In the genomic region with DNA sequence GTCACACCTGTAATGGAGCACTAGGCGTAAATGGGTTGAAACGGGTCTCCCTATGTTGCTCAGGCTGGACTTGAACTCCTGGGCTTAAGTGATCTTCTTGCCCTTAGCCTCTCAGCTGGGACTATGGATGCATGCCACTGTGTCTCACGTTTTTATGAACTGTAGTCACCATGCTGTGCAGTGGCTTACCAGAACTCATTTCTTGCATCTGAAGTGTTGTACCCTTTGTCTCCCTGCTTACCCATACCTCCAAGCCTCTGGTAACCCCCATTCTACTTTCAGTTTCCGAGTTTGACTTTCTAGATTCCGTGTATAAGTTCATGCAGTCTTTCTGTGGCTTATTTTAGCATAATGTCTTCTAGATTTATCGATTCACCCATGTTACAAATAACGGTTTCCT, we compare ENCODE assay signal across 1 cellular context.
TF ChIP-seq lines count a peak whose summit lies in the region.

No MANE protein-coding gene starts in this region.

TF ChIP-seq in A549, 52 proteins besides CTCF, POLR2A, EP300 and RAD21:
- TF ChIP-seq, protein P1, sequence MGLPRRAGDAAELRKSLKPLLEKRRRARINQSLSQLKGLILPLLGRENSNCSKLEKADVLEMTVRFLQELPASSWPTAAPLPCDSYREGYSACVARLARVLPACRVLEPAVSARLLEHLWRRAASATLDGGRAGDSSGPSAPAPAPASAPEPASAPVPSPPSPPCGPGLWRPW (IDR thresholded peaks at IDR 0.05) = no peak
- no peak; the same call in 1 of the 2 replicates for TF ChIP-seq FOSB (CRISPR knock-in tag; IDR thresholded peaks at IDR 0.05)
- no peak for TF ChIP-seq KDM1A (IDR thresholded peaks at IDR 0.05; ENCODE audit: low read depth)
- no peak for TF ChIP-seq SMC3 (IDR thresholded peaks at IDR 0.05)
- no peak for TF ChIP-seq EHF (CRISPR knock-in tag; IDR thresholded peaks at IDR 0.05)
- no peak for TF ChIP-seq MAFK (IDR thresholded peaks at IDR 0.05; ENCODE audit: partially characterized antibody)
- TF ChIP-seq POLR2AphosphoS2 (conservative IDR thresholded peaks at IDR 0.05; ENCODE audit: low read length) = peak; percentile 87; the same call in 1 of the 2 replicates
